ENCODE assay signal across 14 cellular contexts in the genomic region with DNA sequence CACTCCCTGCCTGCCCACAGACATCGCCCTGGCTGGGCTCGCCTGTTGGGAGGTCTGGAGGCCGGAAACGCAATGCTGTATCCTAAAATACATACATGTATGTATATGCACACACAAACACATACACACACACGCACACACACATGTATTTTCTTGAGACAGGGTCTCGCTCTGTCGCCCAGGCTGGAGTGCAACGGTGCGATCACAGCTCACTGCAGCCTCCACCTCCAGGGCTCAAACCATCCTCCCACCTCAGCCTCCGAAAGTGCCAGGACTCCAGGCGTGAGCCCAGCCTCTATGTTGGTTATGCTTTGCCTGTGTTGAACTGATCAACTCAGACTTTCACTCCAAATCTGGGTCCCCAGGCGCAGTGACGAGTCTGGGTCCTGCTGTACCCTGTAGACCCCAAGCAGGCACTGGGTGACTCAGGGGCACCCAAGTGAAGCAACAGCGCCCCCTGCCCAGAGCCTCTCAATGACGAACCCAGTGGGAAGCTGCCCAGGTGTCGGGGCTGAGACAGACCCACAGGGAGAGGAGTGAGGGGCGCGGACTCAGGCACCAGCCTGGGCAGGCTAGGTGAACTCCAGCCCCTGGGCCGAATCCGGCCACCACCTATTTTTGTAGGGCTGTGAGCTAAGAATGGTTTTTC. TPM values are rescaled to one million over a fixed set of nuclear protein-coding genes. Genes with fewer than 3 reads are reported as not detected.
A peak's percentile ranks its signal among the peaks of the same experiment; 100 is the strongest.
DNase-seq lines count a peak whose midpoint lies in the region; TF ChIP-seq lines count a peak whose summit lies in the region.
"Had no signal": no experiment of that assay in that cellular context is flagged by ENCODE, and none has a peak within 500 bp of the region (broad histone marks: within the 10 kb centered on the region; RNA-seq: fewer than 3 reads in every experiment).

No MANE protein-coding gene starts in this region.

- no peak overlapping the region for H3K4me2 ChIP-seq in DOHH2 (ENCODE audit: low read length)

- H3K9me3 Mint-ChIP-seq in activated T-helper 1 cell treated with anti-CD3 and anti-CD28 coated beads, Interleukin-12 subunit alpha, Interleukin-12 subunit beta, Interleukin-2, Interleukin-4 antibody, amounts not matched to agents 30 ng/mL and 10 ng/mL and 1 ng/mL, durations not matched to agents 14 hours and 24 hours and 36 hours, result no peaks in the 10 kb centered on the region
- H3K9me3 Mint-ChIP-seq: activated T-cell treated with anti-CD3 and anti-CD28 coated beads, Interleukin-2, amount 50 U/mL, for 24 hours had no signal

- H3K27me3 ChIP-seq in BE2C (no peaks in the 10 kb centered on the region), DOHH2 (ENCODE audit: control insufficient read depth, low read length) (no peaks in the 10 kb centered on the region)

- no peak overlapping the region for H3K27ac Mint-ChIP-seq in activated T-helper 1 cell treated with anti-CD3 and anti-CD28 coated beads, Interleukin-12 subunit alpha, Interleukin-12 subunit beta, Interleukin-2, Interleukin-4 antibody, amounts not matched to agents 30 ng/mL and 10 ng/mL and 1 ng/mL, durations not matched to agents 14 hours and 24 hours and 36 hours
- H3K27ac Mint-ChIP-seq: activated T-cell treated with anti-CD3 and anti-CD28 coated beads, Interleukin-2, amount 50 U/mL, for 24 hours had no signal

- peaks cover 6% of the 10 kb centered on the region for H3K36me3 ChIP-seq in BE2C
- H3K36me3 ChIP-seq in DOHH2 (ENCODE audit: control insufficient read depth, low read length), result no peaks in the 10 kb centered on the region

- no peak overlapping the region for H3K4me3 Mint-ChIP-seq in activated T-helper 1 cell treated with anti-CD3 and anti-CD28 coated beads, Interleukin-12 subunit alpha, Interleukin-12 subunit beta, Interleukin-2, Interleukin-4 antibody, amounts not matched to agents 30 ng/mL and 10 ng/mL and 1 ng/mL, durations not matched to agents 14 hours and 24 hours and 36 hours
- H3K4me3 Mint-ChIP-seq: activated T-cell treated with anti-CD3 and anti-CD28 coated beads, Interleukin-2, amount 50 U/mL, for 24 hours had no signal

- intact Hi-C loops in activated T-helper 1 cell treated with anti-CD3 and anti-CD28 coated beads, Interleukin-12 subunit alpha, Interleukin-12 subunit beta, Interleukin-2, Interleukin-4 antibody, amounts not matched to agents 30 ng/mL and 10 ng/mL and 1 ng/mL, durations not matched to agents 14 hours and 24 hours and 36 hours (cut with micrococcal nuclease), result no loop called here

- no peak overlapping the region for H3K4me3 ChIP-seq in BE2C (ENCODE audit: low read depth, low read length)
- H3K4me3 ChIP-seq in DOHH2 (ENCODE audit: low read length), result no peak overlapping the region
- no peak overlapping the region for H3K4me3 ChIP-seq in fibroblast of pulmonary artery (replicated peaks; ENCODE audit: low read depth, low read length)
- H3K4me3 ChIP-seq: mucosa of descending colon had no signal

- H3F3A ChIP-seq in DOHH2 (ENCODE audit: control insufficient read depth, insufficient read depth), result no peaks in the 10 kb centered on the region

- no peaks in the 10 kb centered on the region for H3K4me1 ChIP-seq in BE2C
- H3K4me1 ChIP-seq in DOHH2 (ENCODE audit: control insufficient read depth, low read length), result peaks cover 17% of the 10 kb centered on the region

- H3K36me3 Mint-ChIP-seq in activated T-helper 1 cell treated with anti-CD3 and anti-CD28 coated beads, Interleukin-12 subunit alpha, Interleukin-12 subunit beta, Interleukin-2, Interleukin-4 antibody, amounts not matched to agents 30 ng/mL and 10 ng/mL and 1 ng/mL, durations not matched to agents 14 hours and 24 hours and 36 hours (ENCODE audit: low read depth), result peaks cover 6% of the 10 kb centered on the region

- H3K9me2 ChIP-seq in DOHH2 (replicated peaks; ENCODE audit: control insufficient read depth, low read length), result no peaks in the 10 kb centered on the region

- no peaks in the 10 kb centered on the region for H4K20me1 ChIP-seq in DOHH2 (ENCODE audit: control insufficient read depth, insufficient read depth, low read depth, low read length)

- H3K27ac ChIP-seq in DOHH2 (ENCODE audit: low read depth, low read length), result no peak overlapping the region

- DNase-seq in BE2C (peak; percentile 46), NCI-H69 (lab: John Stamatoyannopoulos, UW) (peak; percentile 47), fibroblast of pulmonary artery (ENCODE audit: low read depth) (no peak), retina (no peak), kidney glomerular epithelial cell (lab: John Stamatoyannopoulos, UW) (no peak)
- no peak for DNase-seq in activated T-helper 1 cell treated with anti-CD3 and anti-CD28 coated beads, Interleukin-12 subunit alpha, Interleukin-12 subunit beta, Interleukin-2, Interleukin-4 antibody, amounts not matched to agents 30 ng/mL and 10 ng/mL and 1 ng/mL, durations not matched to agents 14 hours and 24 hours and 36 hours (ENCODE audit: low spot score)
- DNase-seq: activated T-cell treated with anti-CD3 and anti-CD28 coated beads, Interleukin-2, amount 50 U/mL, for 24 hours; mucosa of descending colon; NCI-H2081; stimulated activated CD4-positive, alpha-beta T cell treated with anti-CD3 and anti-CD28 coated beads, Interleukin-4, amount 100 ng/mL, for 24 hours had no signal

- no peaks in the 10 kb centered on the region for H3K79me2 ChIP-seq in DOHH2 (ENCODE audit: control insufficient read depth, low read length)

- H3K27me3 Mint-ChIP-seq in activated T-helper 1 cell treated with anti-CD3 and anti-CD28 coated beads, Interleukin-12 subunit alpha, Interleukin-12 subunit beta, Interleukin-2, Interleukin-4 antibody, amounts not matched to agents 30 ng/mL and 10 ng/mL and 1 ng/mL, durations not matched to agents 14 hours and 24 hours and 36 hours (ENCODE audit: insufficient read depth), result no peaks in the 10 kb centered on the region
- H3K27me3 Mint-ChIP-seq: activated T-cell treated with anti-CD3 and anti-CD28 coated beads, Interleukin-2, amount 50 U/mL, for 24 hours had no signal

- H3K4me1 Mint-ChIP-seq in activated T-helper 1 cell treated with anti-CD3 and anti-CD28 coated beads, Interleukin-12 subunit alpha, Interleukin-12 subunit beta, Interleukin-2, Interleukin-4 antibody, amounts not matched to agents 30 ng/mL and 10 ng/mL and 1 ng/mL, durations not matched to agents 14 hours and 24 hours and 36 hours (ENCODE audit: low read depth), result no peaks in the 10 kb centered on the region

- no peaks in the 10 kb centered on the region for H3K9me3 ChIP-seq in BE2C
- H3K9me3 ChIP-seq in DOHH2 (ENCODE audit: control insufficient read depth, insufficient read depth, low read length), result no peaks in the 10 kb centered on the region
- H3K9me3 ChIP-seq: mucosa of descending colon had no signal

- TF ChIP-seq CTCF in BE2C (IDR thresholded peaks at IDR 0.05; ENCODE audit: low read depth, low read length) (peak; percentile 23; the same call in 1 of the 2 replicates), DOHH2 (IDR thresholded peaks at IDR 0.05; ENCODE audit: low read depth, low read length, poor library complexity, severe bottlenecking) (peak; percentile 51), fibroblast of pulmonary artery (IDR thresholded peaks at IDR 0.05; ENCODE audit: low read length, missing control alignments) (peak; percentile 9)

RNA-seq across cellular contexts. Expression of gene CACTIN, which starts 27.4 kb away (rescaled TPM):
- polyA plus RNA-seq in BE2C (2012; ENCODE audit: insufficient read depth, insufficient read length, low read depth), result 92.4 TPM
- 37.2 and 40.8 TPM in 2 replicates for total RNA-seq in activated T-helper 1 cell treated with anti-CD3 and anti-CD28 coated beads, Interleukin-12 subunit alpha, Interleukin-12 subunit beta, Interleukin-2, Interleukin-4 antibody, amounts not matched to agents 30 ng/mL and 10 ng/mL and 1 ng/mL, durations not matched to agents 14 hours and 24 hours and 36 hours

RNA-seq across cellular contexts. Expression of gene PIP5K1C, which starts 46.3 kb away (rescaled TPM):
- polyA plus RNA-seq in BE2C (2012; ENCODE audit: insufficient read depth, insufficient read length, low read depth), result 20.4 TPM
- total RNA-seq in activated T-helper 1 cell treated with anti-CD3 and anti-CD28 coated beads, Interleukin-12 subunit alpha, Interleukin-12 subunit beta, Interleukin-2, Interleukin-4 antibody, amounts not matched to agents 30 ng/mL and 10 ng/mL and 1 ng/mL, durations not matched to agents 14 hours and 24 hours and 36 hours, result 24.5 and 28.0 TPM in 2 replicates

RNA-seq across cellular contexts. Expression of gene TBXA2R, which starts 47.3 kb away (rescaled TPM):
- polyA plus RNA-seq in BE2C (2012; ENCODE audit: insufficient read depth, insufficient read length, low read depth), result not detected
- total RNA-seq in activated T-helper 1 cell treated with anti-CD3 and anti-CD28 coated beads, Interleukin-12 subunit alpha, Interleukin-12 subunit beta, Interleukin-2, Interleukin-4 antibody, amounts not matched to agents 30 ng/mL and 10 ng/mL and 1 ng/mL, durations not matched to agents 14 hours and 24 hours and 36 hours, result 0.47 and 1.0 TPM in 2 replicates
- total RNA-seq: Daoy had no signal

RNA-seq across cellular contexts. Expression of gene TJP3, which starts 54.2 kb away (rescaled TPM):
- 0.65 TPM for polyA plus RNA-seq in BE2C (2012; ENCODE audit: insufficient read depth, insufficient read length, low read depth)
- 0.08 TPM in 1 of 2 replicates, not detected in the other for total RNA-seq in activated T-helper 1 cell treated with anti-CD3 and anti-CD28 coated beads, Interleukin-12 subunit alpha, Interleukin-12 subunit beta, Interleukin-2, Interleukin-4 antibody, amounts not matched to agents 30 ng/mL and 10 ng/mL and 1 ng/mL, durations not matched to agents 14 hours and 24 hours and 36 hours
- total RNA-seq: Daoy, pulmonary artery endothelial cell, RPMI7951 had no signal

Comparison
In these comparisons a context has a peak if more than half of its experiments do, and no peak if none do; other contexts are left out.
1. DNase-seq: peak in BE2C (single experiment) and NCI-H69 (single experiment); none in fibroblast of pulmonary artery (single experiment), retina (single experiment), activated T-helper 1 cell treated with anti-CD3 and anti-CD28 coated beads, Interleukin-12 subunit alpha, Interleukin-12 subunit beta, Interleukin-2, Interleukin-4 antibody, amounts not matched to agents 30 ng/mL and 10 ng/mL and 1 ng/mL, durations not matched to agents 14 hours and 24 hours and 36 hours (single experiment) and kidney glomerular epithelial cell (single experiment).
2. Peak in every context shown above with its lines, with median percentiles within 50 percentile points of each other: CTCF ChIP-seq.